In the genomic region with DNA sequence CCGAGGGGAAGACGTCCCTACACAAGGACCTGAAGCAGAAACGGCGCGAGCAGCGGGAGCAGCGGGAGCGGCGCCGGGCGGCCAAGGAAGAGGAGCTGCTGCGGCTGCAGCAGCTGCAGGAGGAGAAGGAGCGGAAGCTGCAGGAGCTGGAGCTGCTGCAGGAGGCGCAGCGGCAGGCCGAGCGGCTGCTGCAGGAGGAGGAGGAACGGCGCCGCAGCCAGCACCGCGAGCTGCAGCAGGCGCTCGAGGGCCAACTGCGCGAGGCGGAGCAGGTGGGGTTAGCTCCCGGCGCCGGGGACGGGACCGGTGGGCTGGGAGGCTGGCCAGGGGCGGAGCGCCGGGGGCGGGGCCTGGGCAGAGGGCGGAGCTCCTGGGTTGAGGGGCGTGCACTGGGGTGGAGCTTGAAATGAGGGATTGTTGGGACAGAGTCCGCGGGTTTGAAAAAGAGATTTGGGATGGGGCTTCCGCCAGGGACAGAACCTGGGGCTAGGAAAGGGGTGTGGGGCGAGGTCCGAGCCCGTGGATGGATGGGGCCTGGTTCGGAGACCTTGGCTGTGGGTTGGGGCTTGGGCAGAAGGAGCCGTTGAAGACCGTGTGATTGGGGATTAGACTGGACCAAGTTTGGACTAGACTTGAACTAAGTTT, we compare ENCODE assay signal across 8 cellular contexts. TPM values are rescaled to one million over a fixed set of nuclear protein-coding genes. Genes with fewer than 3 reads are reported as not detected.
DNase-seq lines count a peak whose midpoint lies in the region; ATAC-seq and TF ChIP-seq lines count a peak whose summit lies in the region.

No MANE protein-coding gene starts in this region.

- H3K36me3 Mint-ChIP-seq in activated CD4-positive, alpha-beta T cell treated with anti-CD3 and anti-CD28 coated beads for 36 hours (ENCODE audit: low read depth), result peaks cover 72% of the 10 kb centered on the region

- POLR2A ChIA-PET in RWPE1 (lab: Yijun Ruan, JAX; ENCODE audit: low non-redundant PET), result no interaction called here
- POLR2A ChIA-PET in activated CD4-positive, alpha-beta T cell treated with anti-CD3 and anti-CD28 coated beads for 36 hours (lab: Charles Lee), result no interaction called here

- CTCF ChIA-PET in RWPE1 (lab: Yijun Ruan, JAX), result interaction anchor here (0.5 kb wide), 1 partner anchor 13 kb away, joined by 3 read pairs; no protein-coding TSS in a partner anchor
- CTCF ChIA-PET in activated CD4-positive, alpha-beta T cell treated with anti-CD3 and anti-CD28 coated beads for 36 hours (lab: Charles Lee), result interaction anchor here (18.7 kb wide), 1 partner anchor 23 kb away, joined by 277 read pairs; the partner anchor contains the start of gene DEF6

- peaks cover 12% of the 10 kb centered on the region for H3K4me1 ChIP-seq in mucosa of descending colon (ENCODE audit: low read depth)
- peaks cover 3 to 10% of the 10 kb centered on the region in 2 donors for H3K4me1 ChIP-seq in uterus

- DNase-seq in 8988T (peak; percentile 91), HPDE6-E6E7 (ENCODE audit: extremely low spot score) (peak; percentile 39), RWPE1 (ENCODE audit: low spot score) (peak; percentile 78), mucosa of descending colon (peak; percentile 86 to 95 (median 87)), uterus (peak; percentile 82 to 91)
- DNase-seq in activated CD4-positive, alpha-beta T cell treated with anti-CD3 and anti-CD28 coated beads for 36 hours, result no peak
- DNase-seq in activated CD4-positive, alpha-beta T cell treated with anti-CD3 and anti-CD28 coated beads, Interleukin-2, amount 50 U/mL, for 1 hour, result no peak

- H3K27me3 ChIP-seq in uterus, result no peaks in the 10 kb centered on the region

- peak in 1 of 2 donors; percentile 37 for TF ChIP-seq POLR2A in uterus (IDR thresholded peaks at IDR 0.05)

- no peaks in the 10 kb centered on the region for H3K27me3 Mint-ChIP-seq in activated CD4-positive, alpha-beta T cell treated with anti-CD3 and anti-CD28 coated beads for 36 hours

- intact Hi-C loops in mucosa of descending colon (cut with DNase I, micrococcal nuclease), result no loop called here
- intact Hi-C loops in uterus (cut with DNase I; ENCODE audit: low total_unique reads), result no loop called here
- intact Hi-C loops in activated CD4-positive, alpha-beta T cell treated with anti-CD3 and anti-CD28 coated beads for 36 hours (cut with DNase I, micrococcal nuclease), result no loop called here

- H3K9me3 Mint-ChIP-seq in activated CD4-positive, alpha-beta T cell treated with anti-CD3 and anti-CD28 coated beads for 36 hours (ENCODE audit: low read depth), result no peaks in the 10 kb centered on the region

- H3K4me3 ChIP-seq in mucosa of descending colon (no peak overlapping the region), uterus (peak overlapping the region; percentile 28 to 41)

- H3K27ac ChIP-seq in RWPE1 (peak overlapping the region; percentile 68), uterus (peak overlapping the region; percentile 38 to 57)

- peaks cover 31% of the 10 kb centered on the region for H3K4me1 Mint-ChIP-seq in activated CD4-positive, alpha-beta T cell treated with anti-CD3 and anti-CD28 coated beads for 36 hours

- no peaks in the 10 kb centered on the region for H3K36me3 ChIP-seq in mucosa of descending colon (ENCODE audit: low read depth)
- H3K36me3 ChIP-seq in uterus, result no peaks in the 10 kb centered on the region

- no peak overlapping the region for H3K4me3 Mint-ChIP-seq in activated CD4-positive, alpha-beta T cell treated with anti-CD3 and anti-CD28 coated beads for 36 hours

- H3K27ac Mint-ChIP-seq in activated CD4-positive, alpha-beta T cell treated with anti-CD3 and anti-CD28 coated beads for 36 hours, result no peak overlapping the region

- TF ChIP-seq CTCF in RWPE1 (conservative IDR thresholded peaks at IDR 0.05; ENCODE audit: low read depth) (peak; percentile 19; the same call in 1 of the 2 replicates), mucosa of descending colon (IDR thresholded peaks at IDR 0.05) (no peak), uterus (IDR thresholded peaks at IDR 0.05) (peak in 1 of 4 experiments; percentile 14)

- no peaks in the 10 kb centered on the region for H3K9me3 ChIP-seq in mucosa of descending colon
- no peaks in the 10 kb centered on the region for H3K9me3 ChIP-seq in uterus

- ATAC-seq in esophagus mucosa (peak; percentile 95), mucosa of descending colon (peak; percentile 99)
- no peak for ATAC-seq in activated CD4-positive, alpha-beta T cell treated with anti-CD3 and anti-CD28 coated beads for 36 hours

RNA-seq across cellular contexts. Expression of gene DEF6, which starts 20.7 kb away (rescaled TPM):
- total RNA-seq in esophagus mucosa (27.3 TPM), mucosa of descending colon (10 to 100 TPM in 2 of 3 donors, 1 to 10 TPM in 1; 7.4 to 15.1 (median 13.7) TPM), uterus (1 to 10 TPM in 3 of 4 donors, under 1 TPM in 1; 0.26 to 8.9 (median 3.1) TPM)
- 10 to 100 TPM; 74.1 to 86.6 TPM for total RNA-seq in activated CD4-positive, alpha-beta T cell treated with anti-CD3 and anti-CD28 coated beads for 36 hours

RNA-seq across cellular contexts. Expression of gene PPARD, which starts 24.0 kb away (rescaled TPM):
- total RNA-seq in esophagus mucosa (38.5 TPM), mucosa of descending colon (10 to 100 TPM; 44.4 to 66.7 (median 65.6) TPM), uterus (10 to 100 TPM in 1 of 4 donors, 1 to 10 TPM in 3; 1.5 to 26.6 (median 7.8) TPM)
- 10 to 100 TPM; 16.5 to 19.2 TPM for total RNA-seq in activated CD4-positive, alpha-beta T cell treated with anti-CD3 and anti-CD28 coated beads for 36 hours

RNA-seq across cellular contexts. Expression of gene ZNF76, which starts 58.8 kb away (rescaled TPM):
- total RNA-seq in esophagus mucosa, result 14.3 TPM
- 10 to 100 TPM; 33.2 to 42.6 (median 36.2) TPM for total RNA-seq in mucosa of descending colon
- 10 to 100 TPM; 18.9 to 56.1 (median 41.1) TPM for total RNA-seq in uterus
- total RNA-seq in activated CD4-positive, alpha-beta T cell treated with anti-CD3 and anti-CD28 coated beads for 36 hours, result 10 to 100 TPM; 35.2 to 40.1 TPM

Comparison
In these comparisons a context has a peak if more than half of its experiments do, and no peak if none do; other contexts are left out.
1. DNase-seq: peak in 8988T (single experiment), HPDE6-E6E7 (single experiment), RWPE1 (single experiment), mucosa of descending colon (3 of 3) and uterus (2 of 2); none in activated CD4-positive, alpha-beta T cell treated with anti-CD3 and anti-CD28 coated beads for 36 hours (single experiment) and activated CD4-positive, alpha-beta T cell treated with anti-CD3 and anti-CD28 coated beads, Interleukin-2, amount 50 U/mL, for 1 hour (single experiment).